ENCODE assay signal across 21 cellular contexts in the genomic region with DNA sequence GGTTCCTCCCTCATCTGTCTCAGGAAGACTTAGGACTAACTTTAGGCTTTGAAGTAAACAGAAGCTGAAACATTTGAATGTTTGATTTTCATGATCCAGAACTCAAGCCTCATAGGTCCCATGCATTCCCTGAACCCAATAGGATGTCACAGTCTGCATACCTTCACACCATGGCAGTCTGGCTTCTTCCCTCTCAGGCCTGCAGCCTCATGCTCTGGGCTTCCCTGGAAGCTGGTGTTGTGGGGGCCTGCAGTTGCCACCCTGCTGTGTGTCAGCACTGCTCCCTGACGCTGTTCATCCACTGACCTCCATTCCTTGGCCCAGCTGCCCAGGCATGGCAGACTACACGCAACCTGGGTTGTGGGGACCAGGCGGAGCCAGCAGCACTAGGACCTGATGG.
DNase-seq lines count a peak whose midpoint lies in the region; ATAC-seq and TF ChIP-seq lines count a peak whose summit lies in the region.
"Had no signal": no experiment of that assay in that cellular context is flagged by ENCODE, and none has a peak within 500 bp of the region (broad histone marks: within the 10 kb centered on the region; RNA-seq: fewer than 3 reads in every experiment).

No MANE protein-coding gene starts in this region.

- peak overlapping the region; percentile 50 for H3K27ac Mint-ChIP-seq in neural progenitor cell
- H3K27ac Mint-ChIP-seq: CD4-positive, alpha-beta T cell had no signal

- peak; percentile 6 for DNase-seq in H7
- no peak for DNase-seq in neural progenitor cell (ENCODE audit: low spot score)
- no peak for DNase-seq in uterus
- no peak for DNase-seq in amniotic stem cell (lab: John Stamatoyannopoulos, UW)
- no peak for DNase-seq in NCI-H2227 (lab: John Stamatoyannopoulos, UW; ENCODE audit: unreplicated experiment)
- DNase-seq: CD4-positive, alpha-beta T cell; COR-L47; KBM-7; MV-4-11; NCI-H1105 treated with DMSO at 0.1 percent for 48 hours; NCI-H146; NCI-H1930; NCI-H2107; NCI-H446 treated with DMSO at 0.1 percent for 48 hours; NCI-H526; Right ventricle myocardium superior; RPMI8226 had no signal

- peaks cover 2% of the 10 kb centered on the region for H3K27me3 Mint-ChIP-seq in neural progenitor cell (ENCODE audit: insufficient read depth, low read depth)
- H3K27me3 Mint-ChIP-seq: CD4-positive, alpha-beta T cell had no signal

- no peak overlapping the region for H2AFZ ChIP-seq in neural progenitor cell (replicated peaks)

- peaks cover 4% of the 10 kb centered on the region for H3K36me3 Mint-ChIP-seq in neural progenitor cell

- H3K4me2 ChIP-seq in BLaER1 (peak overlapping the region; percentile 25; the same call in 1 of the 2 replicates), neural progenitor cell (no peak overlapping the region)

- H4K20me1 ChIP-seq in BLaER1 (no peaks in the 10 kb centered on the region), neural progenitor cell (ENCODE audit: low read depth) (no peaks in the 10 kb centered on the region)
- H4K20me1 ChIP-seq: BLaER1 treated with 17β-estradiol and CSF1 and Interleukin-3, amounts not matched to agents 10 nM and 100 nM had no signal

- H3K9me3 ChIP-seq in BLaER1 (peaks cover 11% of the 10 kb centered on the region; the same call in 1 of the 2 replicates), neural progenitor cell (ENCODE audit: low read depth) (no peaks in the 10 kb centered on the region), uterus (no peaks in the 10 kb centered on the region)

- TF ChIP-seq CTCF in neural progenitor cell (IDR thresholded peaks at IDR 0.05) (no peak), uterus (IDR thresholded peaks at IDR 0.05) (no peak)

- H3K4me3 ChIP-seq in BLaER1: no peak overlapping the region
- H3K4me3 ChIP-seq in H7 (ENCODE audit: insufficient read depth, low read depth, low read length): no peak overlapping the region
- H3K4me3 ChIP-seq in neural progenitor cell: no peak overlapping the region
- no peak overlapping the region for H3K4me3 ChIP-seq in uterus
- H3K4me3 ChIP-seq: BLaER1 treated with 17β-estradiol and CSF1 and Interleukin-3, amounts not matched to agents 10 nM and 100 nM had no signal

- H3K4me1 ChIP-seq in BLaER1 (peaks cover 10% of the 10 kb centered on the region), neural progenitor cell (no peaks in the 10 kb centered on the region), uterus (no peaks in the 10 kb centered on the region)

- ATAC-seq in HG02884 (IDR thresholded peaks at IDR 0.05; ENCODE audit: unreplicated experiment): no peak

- no peaks in the 10 kb centered on the region for H3F3A ChIP-seq in neural progenitor cell (ENCODE audit: low read depth)

- H3K27ac ChIP-seq in BLaER1: no peak overlapping the region
- peak overlapping the region; percentile 44 for H3K27ac ChIP-seq in angular gyrus (ENCODE audit: low read depth, low read length)
- no peak overlapping the region for H3K27ac ChIP-seq in neural progenitor cell
- no peak overlapping the region for H3K27ac ChIP-seq in uterus
- H3K27ac ChIP-seq: BLaER1 treated with 17β-estradiol and CSF1 and Interleukin-3, amounts not matched to agents 10 nM and 100 nM had no signal

- intact Hi-C loops in uterus (cut with DNase I; ENCODE audit: low total_unique reads): no loop called here

- no peaks in the 10 kb centered on the region for H3K4me1 Mint-ChIP-seq in neural progenitor cell

- no peak overlapping the region for H3K4me3 Mint-ChIP-seq in neural progenitor cell
- H3K4me3 Mint-ChIP-seq: CD4-positive, alpha-beta T cell had no signal

- H3K9me3 Mint-ChIP-seq in neural progenitor cell: no peaks in the 10 kb centered on the region
- H3K9me3 Mint-ChIP-seq: CD4-positive, alpha-beta T cell had no signal

- H3K79me2 ChIP-seq in neural progenitor cell (ENCODE audit: low read depth): no peaks in the 10 kb centered on the region

- H3K9ac ChIP-seq in BLaER1 (no peak overlapping the region), neural progenitor cell (no peak overlapping the region)
- H3K9ac ChIP-seq: BLaER1 treated with 17β-estradiol and CSF1 and Interleukin-3, amounts not matched to agents 10 nM and 100 nM had no signal

- H3K36me3 ChIP-seq in BLaER1 (peaks cover 12% of the 10 kb centered on the region; the same call in 1 of the 2 replicates), H7 (replicated peaks; ENCODE audit: control insufficient read depth, insufficient read depth, low read length) (no peaks in the 10 kb centered on the region), neural progenitor cell (no peaks in the 10 kb centered on the region), uterus (no peaks in the 10 kb centered on the region)

- TF ChIP-seq POLR2A in uterus (IDR thresholded peaks at IDR 0.05): no peak

- no peaks in the 10 kb centered on the region for H3K27me3 ChIP-seq in BLaER1
- no peaks in the 10 kb centered on the region for H3K27me3 ChIP-seq in H7 (ENCODE audit: control insufficient read depth, insufficient read depth, low read length)
- H3K27me3 ChIP-seq in neural progenitor cell: no peaks in the 10 kb centered on the region
- H3K27me3 ChIP-seq in uterus: no peaks in the 10 kb centered on the region
- H3K27me3 ChIP-seq: BLaER1 treated with 17β-estradiol and CSF1 and Interleukin-3, amounts not matched to agents 10 nM and 100 nM had no signal
